ENCODE assay signal across 8 cellular contexts in genomic region chr1:234611799-234612351, GRCh38. TPM values are rescaled to one million over a fixed set of nuclear protein-coding genes. Genes with fewer than 3 reads are reported as not detected.
DNase-seq lines count a peak whose midpoint lies in the region; ATAC-seq and TF ChIP-seq lines count a peak whose summit lies in the region.

No MANE protein-coding gene starts in this region.

- POLR2A ChIA-PET in Panc1 (lab: Charles Lee): interaction anchor here (0.6 to 3.7 kb wide), 22 partner anchors 8 to 662 kb away, joined by 3 to 38 read pairs (median 3); no protein-coding TSS in a partner anchor

- peak; percentile 47 for TF ChIP-seq EP300 in stomach (IDR thresholded peaks at IDR 0.05)

- no peak for TF ChIP-seq POLR2A in right lobe of liver (IDR thresholded peaks at IDR 0.05)
- TF ChIP-seq POLR2A in stomach (IDR thresholded peaks at IDR 0.05): no peak

- H3K27me3 ChIP-seq in Panc1 (ENCODE audit: control insufficient read depth, insufficient read depth, low read length) (no peaks in the 10 kb centered on the region), brain microvascular endothelial cell (replicated peaks) (no peaks in the 10 kb centered on the region), right lobe of liver (no peaks in the 10 kb centered on the region), stomach (no peaks in the 10 kb centered on the region)

- DNase-seq in NCI-H1417 (lab: John Stamatoyannopoulos, UW) (peak in 2 of 3 experiments; percentile 59 to 78), NCI-H1417 treated with DMSO at 0.1 percent for 48 hours (lab: John Stamatoyannopoulos, UW) (no peak), Panc1 (ENCODE audit: low read depth, low spot score) (no peak), brain microvascular endothelial cell (peak; percentile 55), right lobe of liver (peak; percentile 72 to 80 (median 78)), stomach (peak; percentile 59)

- TSS peak; percentile 64 for BruUV-seq in Panc1 (replicated peaks; lab: Mats Ljungman, UMichigan)

- TF ChIP-seq CTCF in Panc1 (IDR thresholded peaks at IDR 0.05) (no peak), brain microvascular endothelial cell (IDR thresholded peaks at IDR 0.05; ENCODE audit: low read depth, low read length, missing control alignments) (peak; percentile 1), right lobe of liver (IDR thresholded peaks at IDR 0.05) (no peak), stomach (IDR thresholded peaks at IDR 0.05) (no peak)

- H3K4me3 ChIP-seq in Panc1 (ENCODE audit: low read depth in 2 of 2, low read length in 2 of 2): peak overlapping the region; percentile 8 to 12; a peak in 1 of 4 replicates
- peak overlapping the region; percentile 3 for H3K4me3 ChIP-seq in brain microvascular endothelial cell (ENCODE audit: low read depth, low read length)
- peak overlapping the region in 2 of 3 donors; percentile 9 to 36 for H3K4me3 ChIP-seq in right lobe of liver
- H3K4me3 ChIP-seq in stomach: peak overlapping the region in 2 of 4 donors; percentile 22 to 23

- CTCF ChIA-PET in Panc1 (lab: Charles Lee): interaction anchor here (0.5 to 1.7 kb wide), 4 partner anchors 16 to 481 kb away, joined by 3 to 6 read pairs (median 4); no protein-coding TSS in a partner anchor

- H3K27ac ChIP-seq in Panc1 (ENCODE audit: low read length) (peak overlapping the region; percentile 100), brain microvascular endothelial cell (peak overlapping the region; percentile 95), right lobe of liver (peak overlapping the region; percentile 96 to 100 (median 98)), stomach (peak overlapping the region; percentile 90 to 100 (median 99))

- H3K36me3 ChIP-seq in Panc1 (ENCODE audit: control insufficient read depth, insufficient read depth, low read length) (peaks cover 6% of the 10 kb centered on the region), brain microvascular endothelial cell (replicated peaks) (peaks cover 21% of the 10 kb centered on the region), right lobe of liver (peaks cover 0 to 8% (median 7%) of the 10 kb centered on the region in 4 donors), stomach (peaks cover 9 to 17% (median 12%) of the 10 kb centered on the region in 4 donors)

- intact Hi-C loops in Panc1 (cut with micrococcal nuclease; ENCODE audit: unreplicated experiment): loop anchor here (2.0 to 10.0 kb wide), 5 partner anchors 113 to 480 kb away; no protein-coding TSS in a partner anchor
- intact Hi-C loops in right lobe of liver (cut with DNase I): loop anchor here (5.0 to 10.0 kb wide), 5 partner anchors 103 to 463 kb away; no protein-coding TSS in a partner anchor
- intact Hi-C loops in stomach (cut with DNase I; ENCODE audit: low total_unique reads): loop anchor here (10.0 kb wide), 1 partner anchor 113 kb away; no protein-coding TSS in a partner anchor

- 26% methylated on average over 7 of the region's 8 CpGs for WGBS in right lobe of liver (ENCODE audit: insufficient coverage, low coverage, low lambda C conversion rate, missing lambda C conversion rate)
- WGBS in stomach, 5 donors: 17 to 34% (median 24%) methylated on average over 8 of the region's 8 CpGs

- no peak for ATAC-seq in Panc1
- peak; percentile 2 to 31 (median 9) for ATAC-seq in right lobe of liver
- ATAC-seq in GM18498 (IDR thresholded peaks at IDR 0.05; ENCODE audit: unreplicated experiment): no peak
- no peak for ATAC-seq in HG03280 (IDR thresholded peaks at IDR 0.05; ENCODE audit: unreplicated experiment)

- H3K4me1 ChIP-seq in Panc1 (ENCODE audit: control insufficient read depth, insufficient read depth, low read length): peaks cover 54% of the 10 kb centered on the region
- H3K4me1 ChIP-seq in right lobe of liver: peaks cover 0 to 40% (median 19%) of the 10 kb centered on the region in 4 donors
- peaks cover 36 to 60% (median 45%) of the 10 kb centered on the region in 4 donors for H3K4me1 ChIP-seq in stomach

- H3K9me3 ChIP-seq in Panc1 (ENCODE audit: control insufficient read depth, insufficient read depth, low read depth, low read length): no peaks in the 10 kb centered on the region
- no peaks in the 10 kb centered on the region for H3K9me3 ChIP-seq in right lobe of liver
- H3K9me3 ChIP-seq in stomach: no peaks in the 10 kb centered on the region

- in situ Hi-C loops in Panc1 (cut with HindIII; ENCODE audit: low pct_unique_long_range_greater_than_20kb, low sequenced_read_pairs): loop anchor here (25.0 kb wide), 1 partner anchor 350 kb away; no protein-coding TSS in a partner anchor
- in situ Hi-C loops in brain microvascular endothelial cell (cut with HindIII; ENCODE audit: low pct_ligation_motif_present, low sequenced_read_pairs): loop anchor here (25.0 kb wide), 1 partner anchor 350 kb away; no protein-coding TSS in a partner anchor

RNA-seq across cellular contexts. Expression of gene IRF2BP2, which starts 1.9 kb away (rescaled TPM):
- 187 TPM for total RNA-seq in Panc1 (2021; ENCODE audit: unreplicated experiment)
- polyA plus RNA-seq in Panc1 (2012; ENCODE audit: insufficient read length): 155 TPM
- 10 to 100 TPM; 35.3 to 93.2 (median 56.8) TPM for total RNA-seq in right lobe of liver
- 100 to 1,000 TPM in 2 of 5 donors, 10 to 100 TPM in 3; 58.3 to 218 (median 81.1) TPM for total RNA-seq in stomach
- polyA plus RNA-seq in stomach: 10 to 100 TPM; 39.6 to 57.0 (median 51.5) TPM

Comparison
In these comparisons a context has a peak if more than half of its experiments do, and no peak if none do; other contexts are left out.
1. DNase-seq: peak in NCI-H1417 (2 of 3), brain microvascular endothelial cell (single experiment), right lobe of liver (3 of 3) and stomach (single experiment); none in NCI-H1417 treated with DMSO at 0.1 percent for 48 hours (single experiment) and Panc1 (single experiment).
2. ATAC-seq: peak in right lobe of liver (4 of 4); none in Panc1 (single experiment), GM18498 (single experiment) and HG03280 (single experiment).
3. Peak in every context shown above with its lines, with median percentiles within 50 percentile points of each other: H3K27ac ChIP-seq.